22 cellular contexts compared by ENCODE assay signal in genomic region chrX:11296051-11296450, GRCh38. TPM values are rescaled to one million over a fixed set of nuclear protein-coding genes. Genes with fewer than 3 reads are reported as not detected.
A peak's percentile ranks its signal among the peaks of the same experiment; 100 is the strongest.
DNase-seq lines count a peak whose midpoint lies in the region; ATAC-seq and TF ChIP-seq lines count a peak whose summit lies in the region.
"Had no signal": no experiment of that assay in that cellular context is flagged by ENCODE, and none has a peak within 500 bp of the region (broad histone marks: within the 10 kb centered on the region; RNA-seq: fewer than 3 reads in every experiment).

No MANE protein-coding gene starts in this region.

- no peak overlapping the region for H3K4me3 Mint-ChIP-seq in activated naive CD4-positive, alpha-beta T cell treated with anti-CD3 and anti-CD28 coated beads for 36 hours
- H3K4me3 Mint-ChIP-seq: CD8-positive, alpha-beta T cell; GM23338 had no signal

- H3K4me1 ChIP-seq in mucosa of descending colon (ENCODE audit: low read depth): no peaks in the 10 kb centered on the region

- DNase-seq in NCI-H2107 treated with DMSO at 0.1 percent for 48 hours (lab: John Stamatoyannopoulos, UW; ENCODE audit: unreplicated experiment) (peak; percentile 1), NCI-H2107 (lab: John Stamatoyannopoulos, UW) (no peak), NCI-H1105 (lab: John Stamatoyannopoulos, UW) (peak; percentile 2), NCI-H748 (lab: John Stamatoyannopoulos, UW; ENCODE audit: unreplicated experiment) (peak; percentile 88), mucosa of descending colon (no peak)
- DNase-seq in activated naive CD4-positive, alpha-beta T cell treated with anti-CD3 and anti-CD28 coated beads for 36 hours: no peak
- DNase-seq: CD8-positive, alpha-beta T cell; GF-D8; HCEC 1CT; NCI-H1436; NCI-H2029 treated with DMSO at 0.1 percent for 48 hours; NCI-H226; NCI-H82; PC-9; SIG-M5; T1000 had no signal

- no peaks in the 10 kb centered on the region for H3K4me1 Mint-ChIP-seq in activated naive CD4-positive, alpha-beta T cell treated with anti-CD3 and anti-CD28 coated beads for 36 hours (ENCODE audit: low read depth)

- no peaks in the 10 kb centered on the region for H3K9me3 ChIP-seq in mucosa of descending colon
- H3K9me3 ChIP-seq: BLaER1 treated with 17β-estradiol and CSF1 and Interleukin-3, amounts not matched to agents 10 nM and 100 nM had no signal

- no peak for TF ChIP-seq CTCF in mucosa of descending colon (IDR thresholded peaks at IDR 0.05)

- H3K27ac Mint-ChIP-seq in activated naive CD4-positive, alpha-beta T cell treated with anti-CD3 and anti-CD28 coated beads for 36 hours: no peak overlapping the region
- H3K27ac Mint-ChIP-seq: CD8-positive, alpha-beta T cell; GM23338 had no signal

- ATAC-seq in mucosa of descending colon: peak; percentile 30
- ATAC-seq in GM19324 (IDR thresholded peaks at IDR 0.05; ENCODE audit: low FRiP score, unreplicated experiment): no peak
- ATAC-seq: CD8-positive, alpha-beta T cell; GM23338 had no signal

- H3K9me3 Mint-ChIP-seq in activated naive CD4-positive, alpha-beta T cell treated with anti-CD3 and anti-CD28 coated beads for 36 hours: no peaks in the 10 kb centered on the region
- H3K9me3 Mint-ChIP-seq: CD8-positive, alpha-beta T cell; GM23338 had no signal

- intact Hi-C loops in mucosa of descending colon (cut with DNase I, micrococcal nuclease): no loop called here
- intact Hi-C loops in activated naive CD4-positive, alpha-beta T cell treated with anti-CD3 and anti-CD28 coated beads for 36 hours (cut with micrococcal nuclease): no loop called here

- CTCF ChIA-PET in activated naive CD4-positive, alpha-beta T cell treated with anti-CD3 and anti-CD28 coated beads for 36 hours (lab: Charles Lee): no interaction called here

- no peaks in the 10 kb centered on the region for H3K36me3 ChIP-seq in mucosa of descending colon (ENCODE audit: low read depth)
- H3K36me3 ChIP-seq: BLaER1 treated with 17β-estradiol and CSF1 and Interleukin-3, amounts not matched to agents 10 nM and 100 nM had no signal

- no peaks in the 10 kb centered on the region for H3K27me3 Mint-ChIP-seq in activated naive CD4-positive, alpha-beta T cell treated with anti-CD3 and anti-CD28 coated beads for 36 hours (ENCODE audit: low read depth)

- H3K36me3 Mint-ChIP-seq in activated naive CD4-positive, alpha-beta T cell treated with anti-CD3 and anti-CD28 coated beads for 36 hours (ENCODE audit: low read depth): no peaks in the 10 kb centered on the region
- H3K36me3 Mint-ChIP-seq: CD8-positive, alpha-beta T cell had no signal

- H3K4me3 ChIP-seq in mucosa of descending colon: no peak overlapping the region
- H3K4me3 ChIP-seq: BLaER1 treated with 17β-estradiol and CSF1 and Interleukin-3, amounts not matched to agents 10 nM and 100 nM; GM23338; PC-9 had no signal

RNA-seq across cellular contexts. Expression of gene AMELX, which starts 2.8 kb away (rescaled TPM):
- total RNA-seq in mucosa of descending colon: not detected
- total RNA-seq in activated naive CD4-positive, alpha-beta T cell treated with anti-CD3 and anti-CD28 coated beads for 36 hours: not detected
- total RNA-seq: A673; CD8-positive, alpha-beta T cell; Daoy; GM23338; PC-9; T-helper 1 cell treated with Interleukin-12 subunit alpha and Interleukin-12 subunit beta and Interleukin-4 antibody, amounts not matched to agents 30 ng/mL and 1 ng/mL, for 36 hours had no signal

Comparison
In these comparisons a context has a peak if more than half of its experiments do, and no peak if none do; other contexts are left out.
1. DNase-seq: peak in NCI-H2107 treated with DMSO at 0.1 percent for 48 hours (single experiment), NCI-H1105 (single experiment) and NCI-H748 (single experiment); none in NCI-H2107 (single experiment), mucosa of descending colon (0 of 3) and activated naive CD4-positive, alpha-beta T cell treated with anti-CD3 and anti-CD28 coated beads for 36 hours (single experiment).